Comparison of ENCODE assay signal across 15 cellular contexts in genomic region chr1:217563179-217563578, GRCh38.
"Had no signal": no experiment of that assay in that cellular context is flagged by ENCODE, and none has a peak within 500 bp of the region (broad histone marks: within the 10 kb centered on the region; RNA-seq: fewer than 3 reads in every experiment).

No MANE protein-coding gene starts in this region.

- H3K4me1 Mint-ChIP-seq: activated naive CD8-positive, alpha-beta T cell treated with anti-CD3 and anti-CD28 coated beads, Interleukin-2, amount 10 ng/mL, durations not matched to agents 7 days and 5 days; nephron progenitor cell; stimulated activated naive CD8-positive, alpha-beta T cell treated with anti-CD3 and anti-CD28 coated beads, Interleukin-15, amount 100 ng/mL, for 72 hours had no signal

- H3K9me3 ChIP-seq: colonic mucosa, heart left ventricle, left ventricle myocardium inferior, sigmoid colon, thoracic aorta had no signal

- H3K36me3 ChIP-seq: cardiac muscle cell, colonic mucosa, heart left ventricle, left ventricle myocardium inferior, sigmoid colon, thoracic aorta, WERI-Rb-1 had no signal

- DNase-seq: activated CD4-positive, alpha-beta T cell treated with anti-CD3 and anti-CD28 coated beads for 4 hours; activated CD8-positive, alpha-beta memory T cell treated with anti-CD3 and anti-CD28 coated beads, Interleukin-2, amount 50 U/mL, for 48 hours; activated CD8-positive, alpha-beta T cell treated with anti-CD3 and anti-CD28 coated beads, Interleukin-2, amount 10 ng/mL, durations not matched to agents 7 days and 5 days; activated naive CD8-positive, alpha-beta T cell treated with anti-CD3 and anti-CD28 coated beads, Interleukin-2, amount 10 ng/mL, durations not matched to agents 7 days and 5 days; aorta; colonic mucosa; heart left ventricle; left ventricle myocardium inferior; nephron progenitor cell; stimulated activated CD4-positive, alpha-beta T cell treated with anti-CD3 and anti-CD28 coated beads, Interleukin-4, amount 100 ng/mL, for 4 hours; stimulated activated naive CD8-positive, alpha-beta T cell treated with anti-CD3 and anti-CD28 coated beads, Interleukin-15, amount 100 ng/mL, for 72 hours; WERI-Rb-1 had no signal

- H3K4me3 Mint-ChIP-seq: activated CD8-positive, alpha-beta T cell treated with anti-CD3 and anti-CD28 coated beads, Interleukin-2, amount 10 ng/mL, durations not matched to agents 7 days and 5 days; activated naive CD8-positive, alpha-beta T cell treated with anti-CD3 and anti-CD28 coated beads, Interleukin-2, amount 10 ng/mL, durations not matched to agents 7 days and 5 days; nephron progenitor cell; stimulated activated naive CD8-positive, alpha-beta T cell treated with anti-CD3 and anti-CD28 coated beads, Interleukin-15, amount 100 ng/mL, for 72 hours had no signal

- H3K27me3 Mint-ChIP-seq: activated naive CD8-positive, alpha-beta T cell treated with anti-CD3 and anti-CD28 coated beads, Interleukin-2, amount 10 ng/mL, durations not matched to agents 7 days and 5 days; stimulated activated naive CD8-positive, alpha-beta T cell treated with anti-CD3 and anti-CD28 coated beads, Interleukin-15, amount 100 ng/mL, for 72 hours had no signal

- H3K27ac ChIP-seq: cardiac muscle cell, colonic mucosa, heart left ventricle, left ventricle myocardium inferior, sigmoid colon, thoracic aorta, WERI-Rb-1 had no signal

- H3K27me3 ChIP-seq: cardiac muscle cell, colonic mucosa, heart left ventricle, sigmoid colon had no signal

- H3K27ac Mint-ChIP-seq: activated CD8-positive, alpha-beta T cell treated with anti-CD3 and anti-CD28 coated beads, Interleukin-2, amount 10 ng/mL, durations not matched to agents 7 days and 5 days; activated naive CD8-positive, alpha-beta T cell treated with anti-CD3 and anti-CD28 coated beads, Interleukin-2, amount 10 ng/mL, durations not matched to agents 7 days and 5 days; nephron progenitor cell; stimulated activated naive CD8-positive, alpha-beta T cell treated with anti-CD3 and anti-CD28 coated beads, Interleukin-15, amount 100 ng/mL, for 72 hours had no signal

- H3K9me3 Mint-ChIP-seq: nephron progenitor cell had no signal

- H3K4me1 ChIP-seq: colonic mucosa, left ventricle myocardium inferior, sigmoid colon had no signal

- H3K4me3 ChIP-seq: cardiac muscle cell, colonic mucosa, heart left ventricle, left ventricle myocardium inferior, sigmoid colon, thoracic aorta had no signal
